8 cellular contexts compared by ENCODE assay signal in genomic region chr1:27527223-27527856, GRCh38. TPM values are rescaled to one million over a fixed set of nuclear protein-coding genes. Genes with fewer than 3 reads are reported as not detected.
A peak's percentile ranks its signal among the peaks of the same experiment; 100 is the strongest.
DNase-seq lines count a peak whose midpoint lies in the region; ATAC-seq and TF ChIP-seq lines count a peak whose summit lies in the region.

No MANE protein-coding gene starts in this region.

- no peak overlapping the region for H3K27ac Mint-ChIP-seq in activated CD8-positive, alpha-beta memory T cell treated with anti-CD3 and anti-CD28 coated beads, Interleukin-2, amount 10 ng/mL, durations not matched to agents 7 days and 5 days

- ATAC-seq in HG03520 (IDR thresholded peaks at IDR 0.05; ENCODE audit: unreplicated experiment) (no peak), GM21528 (IDR thresholded peaks at IDR 0.05; ENCODE audit: low FRiP score, unreplicated experiment) (no peak)
- no peak for ATAC-seq in activated CD8-positive, alpha-beta memory T cell treated with anti-CD3 and anti-CD28 coated beads, Interleukin-2, amount 10 ng/mL, durations not matched to agents 7 days and 5 days

- peak; percentile 60 for DNase-seq in GM10266 (ENCODE audit: extremely low spot score)
- peak; percentile 94 to 98 for DNase-seq in NCI-H2081 (lab: John Stamatoyannopoulos, UW)
- peak; percentile 44 for DNase-seq in activated CD4-positive, alpha-beta T cell treated with anti-CD3 and anti-CD28 coated beads for 48 hours
- peak; percentile 63 for DNase-seq in fibroblast of the conjunctiva (ENCODE audit: low read depth)
- peak; percentile 39 for DNase-seq in occipital lobe (lab: John Stamatoyannopoulos, UW)
- DNase-seq in activated CD8-positive, alpha-beta memory T cell treated with anti-CD3 and anti-CD28 coated beads, Interleukin-2, amount 10 ng/mL, durations not matched to agents 7 days and 5 days: no peak

- no peak for TF ChIP-seq CTCF in GM10266 (IDR thresholded peaks at IDR 0.05; ENCODE audit: control insufficient read depth, insufficient read depth, low read depth, missing control alignments)

- H3K4me1 Mint-ChIP-seq in activated CD8-positive, alpha-beta memory T cell treated with anti-CD3 and anti-CD28 coated beads, Interleukin-2, amount 10 ng/mL, durations not matched to agents 7 days and 5 days: peaks cover 51% of the 10 kb centered on the region

- CTCF ChIA-PET in activated CD8-positive, alpha-beta memory T cell treated with anti-CD3 and anti-CD28 coated beads, Interleukin-2, amount 10 ng/mL, durations not matched to agents 7 days and 5 days (lab: Charles Lee): interaction anchor here (1.6 kb wide), 1 partner anchor 30 kb away, joined by 6 read pairs; no protein-coding TSS in a partner anchor

- H3K27me3 Mint-ChIP-seq in activated CD8-positive, alpha-beta memory T cell treated with anti-CD3 and anti-CD28 coated beads, Interleukin-2, amount 10 ng/mL, durations not matched to agents 7 days and 5 days: peaks cover 7% of the 10 kb centered on the region

- H3K4me3 Mint-ChIP-seq in activated CD8-positive, alpha-beta memory T cell treated with anti-CD3 and anti-CD28 coated beads, Interleukin-2, amount 10 ng/mL, durations not matched to agents 7 days and 5 days: no peak overlapping the region

- no peaks in the 10 kb centered on the region for H3K9me3 Mint-ChIP-seq in activated CD8-positive, alpha-beta memory T cell treated with anti-CD3 and anti-CD28 coated beads, Interleukin-2, amount 10 ng/mL, durations not matched to agents 7 days and 5 days (ENCODE audit: low read depth)

- H3K36me3 Mint-ChIP-seq in activated CD8-positive, alpha-beta memory T cell treated with anti-CD3 and anti-CD28 coated beads, Interleukin-2, amount 10 ng/mL, durations not matched to agents 7 days and 5 days: no peaks in the 10 kb centered on the region

RNA-seq across cellular contexts. Expression of gene WASF2, which starts 37.4 kb away (rescaled TPM):
- 6.1 TPM for total RNA-seq in occipital lobe
- 100 to 1,000 TPM; 113 to 117 TPM for total RNA-seq in activated CD8-positive, alpha-beta memory T cell treated with anti-CD3 and anti-CD28 coated beads, Interleukin-2, amount 10 ng/mL, durations not matched to agents 7 days and 5 days

Comparison
In these comparisons a context has a peak if more than half of its experiments do, and no peak if none do; other contexts are left out.
1. RNA of gene WASF2, which starts 37.4 kb away (total RNA-seq): 113 to 117 TPM in activated CD8-positive, alpha-beta memory T cell treated with anti-CD3 and anti-CD28 coated beads, Interleukin-2, amount 10 ng/mL, durations not matched to agents 7 days and 5 days; 6.1 TPM in occipital lobe (single experiment); every median in the first group is over 10 times any median in the second.